In the genomic region with DNA sequence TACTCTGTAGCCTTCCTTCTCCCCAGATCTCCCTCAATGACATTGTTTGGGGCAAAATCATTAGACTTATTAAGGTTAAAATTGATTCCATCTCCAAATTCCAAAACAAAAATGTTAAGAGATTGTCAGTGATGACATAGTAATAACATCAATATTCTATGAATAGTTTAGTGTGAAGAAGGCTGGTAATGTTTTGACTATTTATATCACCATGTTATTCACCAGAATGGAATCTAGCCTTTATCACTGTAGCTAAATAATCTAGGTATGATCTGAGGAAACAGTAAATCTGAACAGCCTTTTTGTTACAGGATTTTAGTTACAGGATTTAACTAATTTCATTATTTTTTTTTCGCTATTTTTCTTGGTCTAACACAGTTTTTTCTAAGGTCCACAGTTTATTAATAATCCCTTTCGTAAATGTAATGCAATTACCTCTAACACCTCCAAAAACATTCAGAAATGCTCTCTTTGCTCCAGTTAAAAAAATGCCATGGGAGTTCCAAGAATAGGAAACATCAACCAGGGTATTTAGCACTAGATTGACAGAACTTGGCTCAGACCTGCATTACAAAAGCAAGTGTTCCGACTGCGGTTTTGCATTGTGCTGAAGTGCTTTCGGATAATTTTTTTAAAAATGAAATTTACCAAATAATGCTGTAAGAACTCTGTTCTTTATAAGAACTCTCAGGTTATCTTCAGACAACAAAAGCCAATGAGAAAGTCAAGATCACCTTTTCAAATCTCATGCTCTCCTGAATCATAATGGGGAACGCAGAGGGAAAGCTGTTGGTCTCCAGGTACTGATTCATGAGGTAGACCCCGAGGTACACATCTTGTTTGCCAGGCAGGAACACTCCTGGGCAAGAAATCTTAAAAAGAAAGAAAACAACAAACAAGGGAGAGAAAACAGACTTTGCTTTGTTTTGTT, we compare ENCODE assay signal across 8 cellular contexts. TPM values are rescaled to one million over a fixed set of nuclear protein-coding genes. Genes with fewer than 3 reads are reported as not detected.
DNase-seq lines count a peak whose midpoint lies in the region; ATAC-seq, FAIRE-seq and TF ChIP-seq lines count a peak whose summit lies in the region.

No MANE protein-coding gene starts in this region.

- TF ChIP-seq EP300 in HepG2 (IDR thresholded peaks at IDR 0.05; ENCODE audit: low read depth in 2 of 2, low read length in 2 of 2) = no peak
- TF ChIP-seq EP300 in HepG2 (CRISPR knock-in tag; IDR thresholded peaks at IDR 0.05; ENCODE audit: borderline replicate concordance) = no peak

- H3K79me2 ChIP-seq in astrocyte (ENCODE audit: insufficient read depth, low read length) (peaks cover 8% of the 10 kb centered on the region), HepG2 (ENCODE audit: insufficient read depth, low read length) (peaks cover 12% of the 10 kb centered on the region)

- peak overlapping the region; percentile 60 for H3K27ac Mint-ChIP-seq in astrocyte (ENCODE audit: unreplicated experiment)

- H3K4me3 ChIP-seq in astrocyte (ENCODE audit: insufficient read depth, low read depth, low read length) (peak overlapping the region; percentile 59), HepG2 (replicated peaks in 1 of 3; ENCODE audit: insufficient read depth in 1 of 3, low read depth in 2 of 3, low read length in 3 of 3) (peak overlapping the region in 2 of 3 experiments; percentile 77 to 81; a peak in 2 of 6 replicates), vagina (peak overlapping the region; percentile 72 to 84)

- peaks cover 32% of the 10 kb centered on the region for H3K4me1 Mint-ChIP-seq in astrocyte (ENCODE audit: low read depth, unreplicated experiment)

- H3K9me3 Mint-ChIP-seq in astrocyte (ENCODE audit: unreplicated experiment) = no peaks in the 10 kb centered on the region

- H3K36me3 Mint-ChIP-seq in astrocyte (ENCODE audit: low read depth, unreplicated experiment) = peaks cover 3% of the 10 kb centered on the region

- BruUV-seq in HepG2 (replicated peaks; lab: Mats Ljungman, UMichigan) = no TSS peak

- TF ChIP-seq CTCF in astrocyte (IDR thresholded peaks at IDR 0.05; ENCODE audit: insufficient read depth, low read depth, low read length) (no peak), HepG2 (CRISPR knock-in tag; IDR thresholded peaks at IDR 0.05) (no peak), vagina (IDR thresholded peaks at IDR 0.05) (no peak)

- peak overlapping the region; percentile 90 for H3K4me3 Mint-ChIP-seq in astrocyte (ENCODE audit: unreplicated experiment)

- FAIRE-seq in astrocyte (lab: Jason Lieb, UNC) = peak; percentile 29
- no peak for FAIRE-seq in HepG2 (lab: Jason Lieb, UNC)

- 46% methylated on average over 7 of the region's 7 CpGs for WGBS in HepG2 (ENCODE audit: low lambda C conversion rate)

- TF ChIP-seq RAD21 in HepG2 (CRISPR knock-in tag; IDR thresholded peaks at IDR 0.05) = no peak

- H3K27me3 ChIP-seq in astrocyte (ENCODE audit: insufficient read depth, low read length) (no peaks in the 10 kb centered on the region), HepG2 (ENCODE audit: control insufficient read depth in 1 of 2, insufficient read depth in 2 of 2, low read length in 2 of 2) (no peaks in the 10 kb centered on the region), vagina (no peaks in the 10 kb centered on the region)

- no peaks in the 10 kb centered on the region for H3K36me3 ChIP-seq in astrocyte (ENCODE audit: insufficient read depth, low read length)
- H3K36me3 ChIP-seq in HepG2 (replicated peaks in 1 of 2; ENCODE audit: control insufficient read depth in 1 of 2, insufficient read depth in 2 of 2, low read length in 2 of 2) = no peaks in the 10 kb centered on the region
- H3K36me3 ChIP-seq in vagina = no peaks in the 10 kb centered on the region

- H2AFZ ChIP-seq in astrocyte (ENCODE audit: low read depth, low read length) (peak overlapping the region; percentile 96), HepG2 (ENCODE audit: low read length) (no peak overlapping the region)

- H3K4me2 ChIP-seq in astrocyte (ENCODE audit: low read length) (peak overlapping the region; percentile 85), HepG2 (ENCODE audit: low read depth, low read length) (peak overlapping the region; percentile 59)

- DNase-seq in ELR (ENCODE audit: low read depth) (peak; percentile 52), astrocyte (ENCODE audit: low read depth) (peak; percentile 68), HepG2 (ENCODE audit: low spot score) (no peak), vagina (ENCODE audit: extremely low spot score in 2 of 2) (no peak), inferior parietal cortex (ENCODE audit: extremely low spot score) (no peak)

- H3K4me1 ChIP-seq in astrocyte (ENCODE audit: insufficient read depth, low read length) (peaks cover 27% of the 10 kb centered on the region), HepG2 (ENCODE audit: insufficient read depth, low read length) (peaks cover 64% of the 10 kb centered on the region), vagina (peaks cover 43% of the 10 kb centered on the region)

- H3K27me3 Mint-ChIP-seq in astrocyte (ENCODE audit: low read depth, unreplicated experiment) = no peaks in the 10 kb centered on the region

- peak overlapping the region; percentile 85 for H3K9ac ChIP-seq in astrocyte (ENCODE audit: low read length)
- no peak overlapping the region for H3K9ac ChIP-seq in HepG2 (ENCODE audit: insufficient read depth, low read depth, low read length)

- H4K20me1 ChIP-seq in astrocyte (ENCODE audit: insufficient read depth, low read length) (no peaks in the 10 kb centered on the region), HepG2 (ENCODE audit: insufficient read depth, low read length) (no peaks in the 10 kb centered on the region)

- POLR2A ChIA-PET in HepG2 (lab: Yijun Ruan, JAX) = interaction anchor here (0.6 to 2.6 kb wide), 9 partner anchors 13 to 967 kb away, joined by 3 to 34 read pairs (median 5); a partner anchor contains a TSS

- peak; percentile 8 for ATAC-seq in HG03135 (IDR thresholded peaks at IDR 0.05; ENCODE audit: unreplicated experiment)
- no peak for ATAC-seq in HepG2
- ATAC-seq in GM21367 (IDR thresholded peaks at IDR 0.05; ENCODE audit: unreplicated experiment) = no peak
- no peak for ATAC-seq in HG03159 (IDR thresholded peaks at IDR 0.05; ENCODE audit: unreplicated experiment)

- H3K9me3 ChIP-seq in astrocyte (ENCODE audit: insufficient read depth, low read depth, low read length) = no peaks in the 10 kb centered on the region
- H3K9me3 ChIP-seq in HepG2 (ENCODE audit: low read length) = no peaks in the 10 kb centered on the region
- no peaks in the 10 kb centered on the region for H3K9me3 ChIP-seq in vagina

- H3K27ac ChIP-seq in astrocyte (ENCODE audit: low read depth, low read length) (peak overlapping the region; percentile 66), HepG2 (ENCODE audit: extremely low read length, insufficient read depth, low read length) (no peak overlapping the region), vagina (peak overlapping the region; percentile 76)

- intact Hi-C loops in HepG2 (cut with micrococcal nuclease; ENCODE audit: unreplicated experiment) (loop anchor here (5.0 kb wide), 1 partner anchor 36 kb away; no protein-coding TSS in a partner anchor), vagina (cut with DNase I) (no loop called here)

- in situ Hi-C loops in HepG2 (cut with HindIII; ENCODE audit: extremely low pct_ligation_motif_present, low pct_unique_long_range_greater_than_20kb) = no loop called here

- no peak for TF ChIP-seq POLR2A in HepG2 (IDR thresholded peaks at IDR 0.05; ENCODE audit: insufficient read depth in 1 of 2, low read depth in 2 of 2, low read length in 2 of 2)
- no peak for TF ChIP-seq POLR2A in vagina (IDR thresholded peaks at IDR 0.05)

- CTCF ChIA-PET in HepG2 (lab: Yijun Ruan, JAX; ENCODE audit: low intra/inter-chr PET ratio, low total read pairs) = interaction anchor here (1.0 to 1.1 kb wide), 2 partner anchors 19 to 21 kb away, joined by 3 read pairs; a partner anchor contains a TSS

RNA-seq across cellular contexts. Expression of a gene that starts 0.7 kb away (rescaled TPM):
- total RNA-seq in astrocyte (7.3 and 7.5 TPM in 2 replicates), HepG2 (2016; rRNA removed; fragmentation: Illumina TruSeq; extraction: Trizol) (9.0 and 15.5 TPM in 2 replicates), vagina (7.1 TPM)
- 1.6 and 1.7 TPM in 2 replicates for total RNA-seq in HepG2 (2016; cell fraction: cytosol; rRNA removed; fragmentation: Illumina TruSeq; extraction: Trizol; ENCODE audit: low read depth)
- total RNA-seq in HepG2 (2016; cell fraction: insoluble cytoplasmic fraction; rRNA removed; fragmentation: Illumina TruSeq; extraction: Trizol) = 7.5 and 14.7 TPM in 2 replicates
- 5.4 and 5.8 TPM in 2 replicates for total RNA-seq in HepG2 (2016; cell fraction: membrane; rRNA removed; fragmentation: Illumina TruSeq; extraction: Trizol)
- 19.8 and 23.6 TPM in 2 replicates for total RNA-seq in HepG2 (2016; cell fraction: nucleus; rRNA removed; fragmentation: Illumina TruSeq; extraction: Trizol)
- 12.1 and 13.1 TPM in 2 replicates for polyA plus RNA-seq in HepG2 (2011; rRNA removed)
- 7.2 and 9.6 TPM in 2 replicates for polyA plus RNA-seq in HepG2 (2011; cell fraction: cytosol; rRNA removed)
- polyA plus RNA-seq in HepG2 (2011; cell fraction: nucleus; rRNA removed) = 7.8 and 9.0 TPM in 2 replicates
- 10.5 and 13.4 TPM in 2 replicates for polyA plus RNA-seq in HepG2 (2012)
- polyA plus RNA-seq in HepG2 (2016; cell fraction: cytosol; fragmentation: Illumina TruSeq; extraction: Trizol; ENCODE audit: low read depth) = 0.84 and 0.86 TPM in 2 replicates
- 7.6 and 8.5 TPM in 2 replicates for polyA plus RNA-seq in HepG2 (2016; cell fraction: insoluble cytoplasmic fraction; fragmentation: Illumina TruSeq; extraction: Trizol; ENCODE audit: low read depth)
- polyA plus RNA-seq in HepG2 (2016; cell fraction: membrane; fragmentation: Illumina TruSeq; extraction: Trizol; ENCODE audit: low read depth) = 2.5 and 2.6 TPM in 2 replicates
- 21.1 and 22.3 TPM in 2 replicates for polyA plus RNA-seq in HepG2 (2016; cell fraction: nucleus; fragmentation: Illumina TruSeq; extraction: Trizol; ENCODE audit: insufficient read depth, low read depth)
- polyA minus RNA-seq in HepG2 (2011; rRNA and poly(A)+ RNA removed; ENCODE audit: low replicate concordance) = 9.2 and 31.7 TPM in 2 replicates
- polyA minus RNA-seq in HepG2 (2011; cell fraction: cytosol; rRNA and poly(A)+ RNA removed) = 11.3 and 12.7 TPM in 2 replicates
- 16.4 and 17.3 TPM in 2 replicates for polyA minus RNA-seq in HepG2 (2011; cell fraction: nucleus; rRNA and poly(A)+ RNA removed)

RNA-seq across cellular contexts. Expression of a gene that starts 4.8 kb away (rescaled TPM):
- total RNA-seq in astrocyte (2.8 and 3.6 TPM in 2 replicates), HepG2 (2016; rRNA removed; fragmentation: Illumina TruSeq; extraction: Trizol) (0.95 and 1.9 TPM in 2 replicates), vagina (3.9 TPM)
- total RNA-seq in HepG2 (2016; cell fraction: cytosol; rRNA removed; fragmentation: Illumina TruSeq; extraction: Trizol; ENCODE audit: low read depth) = 2.9 and 3.9 TPM in 2 replicates
- total RNA-seq in HepG2 (2016; cell fraction: insoluble cytoplasmic fraction; rRNA removed; fragmentation: Illumina TruSeq; extraction: Trizol) = 0.40 and 1.9 TPM in 2 replicates
- 1.9 and 2.8 TPM in 2 replicates for total RNA-seq in HepG2 (2016; cell fraction: membrane; rRNA removed; fragmentation: Illumina TruSeq; extraction: Trizol)
- 3.1 and 4.5 TPM in 2 replicates for total RNA-seq in HepG2 (2016; cell fraction: nucleus; rRNA removed; fragmentation: Illumina TruSeq; extraction: Trizol)
- 0.73 and 1.1 TPM in 2 replicates for polyA plus RNA-seq in HepG2 (2011; rRNA removed)
- polyA plus RNA-seq in HepG2 (2011; cell fraction: cytosol; rRNA removed) = 0.30 and 0.41 TPM in 2 replicates
- 2.7 and 2.9 TPM in 2 replicates for polyA plus RNA-seq in HepG2 (2011; cell fraction: nucleus; rRNA removed)
- 0.80 and 0.83 TPM in 2 replicates for polyA plus RNA-seq in HepG2 (2012)
- 0.42 and 0.46 TPM in 2 replicates for polyA plus RNA-seq in HepG2 (2016; cell fraction: cytosol; fragmentation: Illumina TruSeq; extraction: Trizol; ENCODE audit: low read depth)
- polyA plus RNA-seq in HepG2 (2016; cell fraction: insoluble cytoplasmic fraction; fragmentation: Illumina TruSeq; extraction: Trizol; ENCODE audit: low read depth) = 0.25 and 0.74 TPM in 2 replicates
- polyA plus RNA-seq in HepG2 (2016; cell fraction: membrane; fragmentation: Illumina TruSeq; extraction: Trizol; ENCODE audit: low read depth) = 0.38 and 0.41 TPM in 2 replicates
- polyA plus RNA-seq in HepG2 (2016; cell fraction: nucleus; fragmentation: Illumina TruSeq; extraction: Trizol; ENCODE audit: insufficient read depth, low read depth) = 4.3 and 6.9 TPM in 2 replicates
- 1.2 TPM in 1 of 2 replicates, not detected in the other for polyA minus RNA-seq in HepG2 (2011; rRNA and poly(A)+ RNA removed; ENCODE audit: low replicate concordance)
- 0.35 TPM in 1 of 2 replicates, not detected in the other for polyA minus RNA-seq in HepG2 (2011; cell fraction: cytosol; rRNA and poly(A)+ RNA removed)
- polyA minus RNA-seq in HepG2 (2011; cell fraction: nucleus; rRNA and poly(A)+ RNA removed) = 7.2 and 8.8 TPM in 2 replicates

RNA-seq across cellular contexts. Expression of a gene that starts 17.9 kb away (rescaled TPM):
- 16.1 and 16.6 TPM in 2 replicates for total RNA-seq in astrocyte
- total RNA-seq in HepG2 (2016; rRNA removed; fragmentation: Illumina TruSeq; extraction: Trizol) = 17.0 and 21.6 TPM in 2 replicates
- 2.6 and 3.0 TPM in 2 replicates for total RNA-seq in HepG2 (2016; cell fraction: cytosol; rRNA removed; fragmentation: Illumina TruSeq; extraction: Trizol; ENCODE audit: low read depth)
- 16.5 and 19.6 TPM in 2 replicates for total RNA-seq in HepG2 (2016; cell fraction: insoluble cytoplasmic fraction; rRNA removed; fragmentation: Illumina TruSeq; extraction: Trizol)
- 8.6 and 9.4 TPM in 2 replicates for total RNA-seq in HepG2 (2016; cell fraction: membrane; rRNA removed; fragmentation: Illumina TruSeq; extraction: Trizol)
- total RNA-seq in HepG2 (2016; cell fraction: nucleus; rRNA removed; fragmentation: Illumina TruSeq; extraction: Trizol) = 12.6 and 14.0 TPM in 2 replicates
- polyA plus RNA-seq in HepG2 (2011; rRNA removed) = 5.0 and 5.5 TPM in 2 replicates
- polyA plus RNA-seq in HepG2 (2011; cell fraction: cytosol; rRNA removed) = 4.0 and 4.1 TPM in 2 replicates
- 3.6 and 5.0 TPM in 2 replicates for polyA plus RNA-seq in HepG2 (2011; cell fraction: nucleus; rRNA removed)
- 8.7 and 9.4 TPM in 2 replicates for polyA plus RNA-seq in HepG2 (2012)
- 1.9 and 2.3 TPM in 2 replicates for polyA plus RNA-seq in HepG2 (2016; cell fraction: cytosol; fragmentation: Illumina TruSeq; extraction: Trizol; ENCODE audit: low read depth)
- 16.3 and 19.6 TPM in 2 replicates for polyA plus RNA-seq in HepG2 (2016; cell fraction: insoluble cytoplasmic fraction; fragmentation: Illumina TruSeq; extraction: Trizol; ENCODE audit: low read depth)
- 4.0 and 4.9 TPM in 2 replicates for polyA plus RNA-seq in HepG2 (2016; cell fraction: membrane; fragmentation: Illumina TruSeq; extraction: Trizol; ENCODE audit: low read depth)
- 10.8 and 11.4 TPM in 2 replicates for polyA plus RNA-seq in HepG2 (2016; cell fraction: nucleus; fragmentation: Illumina TruSeq; extraction: Trizol; ENCODE audit: insufficient read depth, low read depth)
- polyA minus RNA-seq in HepG2 (2011; rRNA and poly(A)+ RNA removed; ENCODE audit: low replicate concordance) = 2.0 and 2.9 TPM in 2 replicates
- 4.0 and 4.6 TPM in 2 replicates for polyA minus RNA-seq in HepG2 (2011; cell fraction: cytosol; rRNA and poly(A)+ RNA removed)
- 10.6 and 19.1 TPM in 2 replicates for polyA minus RNA-seq in HepG2 (2011; cell fraction: nucleus; rRNA and poly(A)+ RNA removed)
- total RNA-seq in vagina = 23.8 TPM

Comparison
In these comparisons a context has a peak if more than half of its experiments do, and no peak if none do; other contexts are left out.
1. DNase-seq: peak in ELR (single experiment) and astrocyte (single experiment); none in HepG2 (single experiment), vagina (0 of 2) and inferior parietal cortex (single experiment).
2. Peak in every context shown above with its lines, with median percentiles within 50 percentile points of each other: H3K4me3 ChIP-seq.